21 cellular contexts compared by ENCODE assay signal in the genomic region with DNA sequence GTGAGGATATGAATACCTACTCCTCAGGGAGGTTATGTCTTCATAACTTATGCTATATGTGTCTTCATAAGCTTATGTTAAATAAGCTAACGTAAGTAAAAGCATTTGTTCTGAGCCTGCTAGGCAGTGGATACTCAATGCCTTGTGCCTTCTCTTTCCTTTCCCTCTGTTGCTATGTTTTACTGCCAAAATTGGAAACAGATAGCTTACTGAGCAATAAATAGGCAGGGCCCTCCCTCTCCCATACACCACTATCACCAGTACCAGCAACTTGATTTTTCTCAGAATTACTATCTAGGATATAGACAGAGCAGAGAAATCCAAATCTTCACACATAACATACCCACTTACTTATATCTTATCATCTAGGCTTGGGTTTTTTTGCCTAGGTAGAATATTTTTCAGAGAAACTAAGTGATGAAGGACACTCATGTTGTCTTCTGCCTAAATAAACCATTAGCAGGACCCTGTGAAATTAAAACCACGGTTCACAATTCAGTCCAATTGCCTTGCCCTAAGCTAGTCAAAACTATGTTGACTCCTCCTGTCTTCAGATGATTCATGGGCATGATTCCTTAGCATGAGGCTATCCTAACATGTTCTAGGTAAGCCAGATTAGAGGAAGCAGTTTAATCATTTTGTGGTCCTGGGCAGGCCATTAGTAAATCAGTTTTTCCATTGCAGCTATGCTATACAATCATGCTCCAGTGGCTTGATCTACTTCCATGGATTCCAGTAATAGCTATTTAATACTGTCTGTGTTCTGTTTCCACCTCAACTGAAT. TPM values are rescaled to one million over a fixed set of nuclear protein-coding genes. Genes with fewer than 3 reads are reported as not detected.
DNase-seq lines count a peak whose midpoint lies in the region; ATAC-seq lines count a peak whose summit lies in the region.
"Had no signal": no experiment of that assay in that cellular context is flagged by ENCODE, and none has a peak within 500 bp of the region (broad histone marks: within the 10 kb centered on the region; RNA-seq: fewer than 3 reads in every experiment).

No MANE protein-coding gene starts in this region.

- in situ Hi-C loops in ACHN (cut with HindIII; ENCODE audit: low pct_ligation_motif_present, low pct_unique_long_range_greater_than_20kb, low sequenced_read_pairs): no loop called here

- peaks cover 4 to 15% (median 5%) of the 10 kb centered on the region in 3 donors for H3K9me3 Mint-ChIP-seq in T-cell

- no peaks in the 10 kb centered on the region for H3K27me3 Mint-ChIP-seq in T-cell
- H3K27me3 Mint-ChIP-seq: progenitor cell of endocrine pancreas had no signal

- POLR2A ChIA-PET in T-cell (lab: Charles Lee): interaction anchor here in 1 of 2 donors (0.9 to 1.0 kb wide), 2 partner anchors 14 to 41 kb away, joined by 3 read pairs; no protein-coding TSS in a partner anchor

- peak; percentile 33 to 48 for ATAC-seq in activated CD4-positive, CD25-positive, alpha-beta regulatory T cell treated with anti-CD3 and anti-CD28 coated beads, Interleukin-2, amount 50 U/mL, for 24 hours
- ATAC-seq in T-cell (replicated peaks in 1 of 4): no peak
- peak; percentile 81 for ATAC-seq in esophagus mucosa
- ATAC-seq: body of pancreas, gastrocnemius medialis had no signal

- DNase-seq in activated CD4-positive, CD25-positive, alpha-beta regulatory T cell treated with anti-CD3 and anti-CD28 coated beads, Interleukin-2, amount 50 U/mL, for 72 hours: no peak
- DNase-seq in T-cell (no peak), kidney tubule cell (ENCODE audit: low spot score) (peak; percentile 47), DMS53 treated with DMSO at 0.1 percent for 48 hours (lab: John Stamatoyannopoulos, UW; ENCODE audit: unreplicated experiment) (no peak), DMS53 (lab: John Stamatoyannopoulos, UW) (no peak), ACHN (no peak)
- DNase-seq: activated CD4-positive, alpha-beta T cell treated with anti-CD3 and anti-CD28 coated beads for 48 hours; body of pancreas; DND-41; effector CD4-positive, alpha-beta T cell; gastrocnemius medialis; islet precursor cell; NCI-H2081 treated with DMSO at 0.1 percent for 48 hours; NCI-H345; NCI-H82; SHP77; stimulated activated CD8-positive, alpha-beta memory T cell treated with anti-CD3 and anti-CD28 coated beads, Interleukin-4, amount 100 ng/mL, for 48 hours; SW 1271 had no signal

- CTCF ChIA-PET in T-cell (lab: Charles Lee): interaction anchor here (0.6 to 1.5 kb wide), 10 partner anchors 9 to 146 kb away, joined by 3 to 5 read pairs (median 3); no protein-coding TSS in a partner anchor

- peaks cover 79 to 84% (median 80%) of the 10 kb centered on the region in 3 donors for H3K4me1 Mint-ChIP-seq in T-cell

- no peak overlapping the region for H3K4me3 Mint-ChIP-seq in T-cell

- H3K27ac Mint-ChIP-seq in T-cell: peak overlapping the region; percentile 56 to 82
- H3K27ac Mint-ChIP-seq: progenitor cell of endocrine pancreas had no signal

- peaks cover 41% of the 10 kb centered on the region for H3K36me3 Mint-ChIP-seq in T-cell

RNA-seq across cellular contexts. Expression of gene LRRC8C, which starts 15.9 kb away (rescaled TPM):
- total RNA-seq in T-cell: 10 to 100 TPM; 33.4 to 48.4 (median 41.9) TPM
- 1.8 TPM for total RNA-seq in esophagus mucosa

Comparison
In these comparisons a context has a peak if more than half of its experiments do, and no peak if none do; other contexts are left out.
1. ATAC-seq: peak in activated CD4-positive, CD25-positive, alpha-beta regulatory T cell treated with anti-CD3 and anti-CD28 coated beads, Interleukin-2, amount 50 U/mL, for 24 hours (2 of 2) and esophagus mucosa (single experiment); none in T-cell (0 of 4).
2. RNA of gene LRRC8C, which starts 15.9 kb away (total RNA-seq): 33.4 to 48.4 TPM in T-cell; 1.8 TPM in esophagus mucosa (single experiment); every median in the first group is over 10 times any median in the second.